In genomic region chr1:56263908-56264307, GRCh38 we compare ENCODE assay signal across 33 cellular contexts.
"Had no signal": no experiment of that assay in that cellular context is flagged by ENCODE, and none has a peak within 500 bp of the region (broad histone marks: within the 10 kb centered on the region; RNA-seq: fewer than 3 reads in every experiment).

No MANE protein-coding gene starts in this region.

- ATAC-seq: activated naive CD4-positive, alpha-beta T cell treated with anti-CD3 and anti-CD28 coated beads, Interleukin-2, amount 50 U/mL, for 72 hours; activated naive CD8-positive, alpha-beta T cell treated with anti-CD3 and anti-CD28 coated beads, Interleukin-2, amount 50 U/mL, for 24 hours; activated T-cell treated with anti-CD3 and anti-CD28 coated beads, Interleukin-2, amount 50 U/mL, for 4 hours; activated T-cell treated with anti-CD3 and anti-CD28 coated beads, Interleukin-2, amount 50 U/mL, for 72 hours; activated T-helper 17 cell treated with anti-CD3 and anti-CD28 coated beads, Interleukin-2, amount 50 U/mL, for 72 hours; body of pancreas had no signal

- H3K4me3 ChIP-seq: adrenal gland, ascending aorta, body of pancreas, breast epithelium, cardiac muscle cell had no signal

- H3K27me3 ChIP-seq: adrenal gland, ascending aorta, body of pancreas, brain microvascular endothelial cell, breast epithelium had no signal

- H3K4me1 ChIP-seq: adrenal gland, ascending aorta, body of pancreas, breast epithelium had no signal

- DNase-seq: activated effector memory CD4-positive, alpha-beta T cell treated with anti-CD3 and anti-CD28 coated beads, Interleukin-2, amount 50 U/mL, for 16 hours; activated effector memory CD4-positive, alpha-beta T cell treated with Interleukin-2 at 50 U/mL for 16 hours; activated gamma-delta T cell; activated gamma-delta T cell treated with Interleukin-2 at 50 U/mL for 16 hours; activated naive CD4-positive, alpha-beta T cell; activated naive CD4-positive, alpha-beta T cell treated with anti-CD3 and anti-CD28 coated beads for 36 hours; activated naive CD4-positive, alpha-beta T cell treated with anti-CD3 and anti-CD28 coated beads, Interleukin-2, amount 10 ng/mL, durations not matched to agents 7 days and 5 days; activated naive CD4-positive, alpha-beta T cell treated with anti-CD3 and anti-CD28 coated beads, Interleukin-2, amount 50 U/mL, for 16 hours; activated naive CD4-positive, alpha-beta T cell treated with Interleukin-2 at 50 U/mL for 16 hours; activated naive CD8-positive, alpha-beta T cell treated with anti-CD3 and anti-CD28 coated beads for 36 hours; activated naive CD8-positive, alpha-beta T cell treated with anti-CD3 and anti-CD28 coated beads, Interleukin-2, amount 10 ng/mL, durations not matched to agents 7 days and 5 days; activated naive CD8-positive, alpha-beta T cell treated with anti-CD3 and anti-CD28 coated beads, Interleukin-2, amount 50 U/mL, for 24 hours; activated T-cell treated with anti-CD3 and anti-CD28 coated beads, Interleukin-2, amount 50 U/mL, for 24 hours; activated T-cell treated with anti-CD3 and anti-CD28 coated beads, Interleukin-2, amount 50 U/mL, for 4 hours; activated T-cell treated with anti-CD3 and anti-CD28 coated beads, Interleukin-2, amount 50 U/mL, for 48 hours; activated T-cell treated with anti-CD3 and anti-CD28 coated beads, Interleukin-2, amount 50 U/mL, for 72 hours; adrenal gland; amniotic stem cell; amygdala; anterior cingulate cortex; aorta; body of pancreas; brain microvascular endothelial cell; caudate nucleus; central memory CD4-positive, alpha-beta T cell; cerebellar nuclear complex had no signal

- FAIRE-seq: astrocyte, bronchial epithelial cell had no signal

- H3K9me3 ChIP-seq: adrenal gland, body of pancreas had no signal

- H3K36me3 ChIP-seq: adrenal gland, ascending aorta, brain microvascular endothelial cell, breast epithelium, cardiac muscle cell had no signal

- H3K27ac ChIP-seq: adrenal gland, ascending aorta, body of pancreas, brain microvascular endothelial cell, breast epithelium, cardiac muscle cell had no signal
